Comparison of ENCODE assay signal across 2 cellular contexts in genomic region chr1:56406821-56407220, GRCh38.
TF ChIP-seq lines count a peak whose summit lies in the region.

No MANE protein-coding gene starts in this region.

TF ChIP-seq in IMR-90, 13 proteins besides CTCF, POLR2A, EP300 and RAD21:
- TF ChIP-seq ELK1 (IDR thresholded peaks at IDR 0.05; ENCODE audit: borderline replicate concordance, low read depth, low read length) (no peak), SMC3 (IDR thresholded peaks at IDR 0.05; ENCODE audit: low read depth, low read length) (no peak), MAFK (IDR thresholded peaks at IDR 0.05; ENCODE audit: low read depth, low read length) (no peak), RFX5 (IDR thresholded peaks at IDR 0.05; ENCODE audit: low read depth, low read length) (no peak)

TF ChIP-seq in H1, 55 proteins besides CTCF, POLR2A, EP300 and RAD21:
- TF ChIP-seq RXRA (IDR thresholded peaks at IDR 0.05; ENCODE audit: insufficient read depth, low read depth, low read length) (no peak), RNF2 (IDR thresholded peaks at IDR 0.05; ENCODE audit: borderline replicate concordance, low read depth, low read length, missing control alignments, poor library complexity, severe bottlenecking) (no peak), USF2 (IDR thresholded peaks at IDR 0.05; ENCODE audit: low read length) (no peak), TAF7 (optimal IDR thresholded peaks at IDR 0.05; ENCODE audit: borderline replicate concordance, low read depth, low read length) (no peak), BRCA1 (IDR thresholded peaks at IDR 0.05; ENCODE audit: low read depth, low read length) (no peak), SP4 (IDR thresholded peaks at IDR 0.05; ENCODE audit: low read length) (no peak), KDM4A (IDR thresholded peaks at IDR 0.05; ENCODE audit: low read depth, low read length, severe bottlenecking) (no peak), ASH2L (IDR thresholded peaks at IDR 0.05; ENCODE audit: low read length) (no peak), JUND (IDR thresholded peaks at IDR 0.05; ENCODE audit: low read length) (no peak), CBX5 (IDR thresholded peaks at IDR 0.05; ENCODE audit: low read depth, low read length) (no peak)
